Comparison of ENCODE assay signal across 9 cellular contexts in the genomic region with DNA sequence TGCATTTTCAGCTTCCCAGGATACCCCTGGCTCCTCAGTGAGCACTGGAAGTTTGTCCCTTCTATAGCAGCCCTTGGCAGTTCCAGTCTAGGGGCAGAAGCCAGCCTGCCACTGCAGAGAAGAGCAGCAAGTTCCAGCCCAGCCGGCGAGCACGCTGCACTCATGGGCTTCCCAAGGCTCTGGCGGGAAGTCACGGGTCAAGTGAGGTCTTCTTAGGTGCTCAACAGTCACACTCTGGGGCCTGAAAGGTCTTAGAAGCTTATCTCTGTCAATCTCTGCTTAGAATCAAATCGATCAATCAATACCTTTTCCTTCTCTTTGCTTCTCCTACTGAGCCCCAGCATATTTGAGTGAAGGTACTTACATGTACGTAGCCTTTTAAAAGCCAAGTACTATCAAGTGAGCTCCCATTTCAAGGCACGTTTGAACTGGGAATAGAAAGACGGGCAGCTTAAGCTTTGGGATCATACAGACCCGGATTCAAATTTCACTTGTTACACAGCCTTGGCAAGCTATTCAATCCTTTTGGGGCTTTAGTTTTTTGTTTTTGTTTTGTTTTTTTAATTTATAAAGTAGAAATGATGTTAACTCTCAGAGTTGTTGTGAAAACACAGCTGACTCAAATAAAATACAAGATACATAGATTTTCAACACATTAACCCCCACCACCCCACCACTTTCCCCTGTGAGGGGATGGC.
A peak's percentile ranks its signal among the peaks of the same experiment; 100 is the strongest.
DNase-seq lines count a peak whose midpoint lies in the region; ATAC-seq, FAIRE-seq and TF ChIP-seq lines count a peak whose summit lies in the region.
"Had no signal": no experiment of that assay in that cellular context is flagged by ENCODE, and none has a peak within 500 bp of the region (broad histone marks: within the 10 kb centered on the region; RNA-seq: fewer than 3 reads in every experiment).

No MANE protein-coding gene starts in this region.

- CTCF ChIA-PET in HepG2 (lab: Yijun Ruan, JAX; ENCODE audit: low intra/inter-chr PET ratio, low total read pairs) = no interaction called here

- H3K27me3 ChIP-seq in HepG2 (ENCODE audit: control insufficient read depth in 1 of 2, insufficient read depth in 2 of 2, low read length in 2 of 2) (no peaks in the 10 kb centered on the region), thymus (ENCODE audit: control insufficient read depth, insufficient read depth) (no peaks in the 10 kb centered on the region)

- peak; percentile 42 for DNase-seq in activated T-cell treated with anti-CD3 and anti-CD28 coated beads, Interleukin-2, amount 50 U/mL, for 24 hours
- DNase-seq in activated T-cell treated with anti-CD3 and anti-CD28 coated beads, Interleukin-2, amount 50 U/mL, for 4 hours = no peak
- DNase-seq in astrocyte of the hippocampus (ENCODE audit: low read depth, low spot score) (peak; percentile 29), HepG2 (ENCODE audit: low spot score) (no peak), HK-2 (ENCODE audit: unreplicated experiment) (no peak), GM12891 (ENCODE audit: insufficient read length, low spot score) (no peak)
- DNase-seq: NCI-H510A treated with DMSO at 0.1 percent for 48 hours had no signal

- H3K9me3 Mint-ChIP-seq in activated T-cell treated with anti-CD3 and anti-CD28 coated beads, Interleukin-2, amount 50 U/mL, for 24 hours = no peaks in the 10 kb centered on the region
- no peaks in the 10 kb centered on the region for H3K9me3 Mint-ChIP-seq in activated T-cell treated with anti-CD3 and anti-CD28 coated beads, Interleukin-2, amount 50 U/mL, for 4 hours

- H3K4me3 ChIP-seq in HepG2 (replicated peaks in 1 of 3; ENCODE audit: insufficient read depth in 1 of 3, low read depth in 2 of 3, low read length in 3 of 3) (no peak overlapping the region), thymus (ENCODE audit: low read length) (no peak overlapping the region)

- peaks cover 17 to 74% of the 10 kb centered on the region in 2 experiments for H3K36me3 ChIP-seq in HepG2 (replicated peaks in 1 of 2; ENCODE audit: control insufficient read depth in 1 of 2, insufficient read depth in 2 of 2, low read length in 2 of 2)
- no peaks in the 10 kb centered on the region for H3K36me3 ChIP-seq in thymus (ENCODE audit: control insufficient read depth, insufficient read depth)

- H3K27me3 Mint-ChIP-seq in activated T-cell treated with anti-CD3 and anti-CD28 coated beads, Interleukin-2, amount 50 U/mL, for 24 hours = no peaks in the 10 kb centered on the region
- no peaks in the 10 kb centered on the region for H3K27me3 Mint-ChIP-seq in activated T-cell treated with anti-CD3 and anti-CD28 coated beads, Interleukin-2, amount 50 U/mL, for 4 hours (ENCODE audit: low read depth)

- H3K4me3 Mint-ChIP-seq in activated T-cell treated with anti-CD3 and anti-CD28 coated beads, Interleukin-2, amount 50 U/mL, for 24 hours = no peak overlapping the region
- H3K4me3 Mint-ChIP-seq in activated T-cell treated with anti-CD3 and anti-CD28 coated beads, Interleukin-2, amount 50 U/mL, for 4 hours = no peak overlapping the region

- H3K9ac ChIP-seq in HepG2 (ENCODE audit: insufficient read depth, low read depth, low read length) = no peak overlapping the region

- H3K27ac ChIP-seq in HepG2 (ENCODE audit: extremely low read length, insufficient read depth, low read length) (peak overlapping the region; percentile 13), thymus (ENCODE audit: low read depth) (peak overlapping the region; percentile 9)

- no peak overlapping the region for H2AFZ ChIP-seq in HepG2 (ENCODE audit: low read length)

- intact Hi-C loops in HepG2 (cut with micrococcal nuclease; ENCODE audit: unreplicated experiment) = no loop called here

- no peak for ATAC-seq in activated T-cell treated with anti-CD3 and anti-CD28 coated beads, Interleukin-2, amount 50 U/mL, for 4 hours
- ATAC-seq in HepG2 (no peak), HG02852 (IDR thresholded peaks at IDR 0.05; ENCODE audit: unreplicated experiment) (no peak)

- POLR2A ChIA-PET in HepG2 (lab: Yijun Ruan, JAX) = interaction anchor here (2.0 to 2.2 kb wide), 2 partner anchors 8 to 18 kb away, joined by 8 to 10 read pairs; no protein-coding TSS in a partner anchor

- peaks cover 70% of the 10 kb centered on the region for H3K79me2 ChIP-seq in HepG2 (ENCODE audit: insufficient read depth, low read length)

- H3K4me1 ChIP-seq in HepG2 (ENCODE audit: insufficient read depth, low read length) = peaks cover 76% of the 10 kb centered on the region
- no peaks in the 10 kb centered on the region for H3K4me1 ChIP-seq in thymus (ENCODE audit: control insufficient read depth, insufficient read depth, low read length)

- no TSS peak for BruUV-seq in HepG2 (replicated peaks; lab: Mats Ljungman, UMichigan)

- peak overlapping the region; percentile 90 for H3K27ac Mint-ChIP-seq in activated T-cell treated with anti-CD3 and anti-CD28 coated beads, Interleukin-2, amount 50 U/mL, for 24 hours

- H3K36me3 Mint-ChIP-seq in activated T-cell treated with anti-CD3 and anti-CD28 coated beads, Interleukin-2, amount 50 U/mL, for 24 hours (ENCODE audit: low read depth) = peaks cover 100% of the 10 kb centered on the region
- H3K36me3 Mint-ChIP-seq in activated T-cell treated with anti-CD3 and anti-CD28 coated beads, Interleukin-2, amount 50 U/mL, for 4 hours (ENCODE audit: insufficient read depth) = peaks cover 67% of the 10 kb centered on the region

- H3K4me1 Mint-ChIP-seq in activated T-cell treated with anti-CD3 and anti-CD28 coated beads, Interleukin-2, amount 50 U/mL, for 24 hours (ENCODE audit: low read depth) = peaks cover 79% of the 10 kb centered on the region
- peaks cover 45% of the 10 kb centered on the region for H3K4me1 Mint-ChIP-seq in activated T-cell treated with anti-CD3 and anti-CD28 coated beads, Interleukin-2, amount 50 U/mL, for 4 hours (ENCODE audit: low read depth)

- peaks cover 6% of the 10 kb centered on the region; the same call in 1 of the 2 replicates for H4K20me1 ChIP-seq in HepG2 (ENCODE audit: insufficient read depth, low read length)

- H3K9me3 ChIP-seq in HepG2 (ENCODE audit: low read length) (no peaks in the 10 kb centered on the region), thymus (ENCODE audit: control insufficient read depth) (no peaks in the 10 kb centered on the region)

- TF ChIP-seq CTCF in HepG2 (CRISPR knock-in tag; IDR thresholded peaks at IDR 0.05) = no peak

- TF ChIP-seq POLR2A in HepG2 (IDR thresholded peaks at IDR 0.05; ENCODE audit: insufficient read depth in 1 of 2, low read depth in 2 of 2, low read length in 2 of 2) (no peak), GM12891 (IDR thresholded peaks at IDR 0.05; ENCODE audit: low read depth, low read length) (no peak)

- in situ Hi-C loops in HepG2 (cut with HindIII; ENCODE audit: extremely low pct_ligation_motif_present, low pct_unique_long_range_greater_than_20kb) = no loop called here

- WGBS in HepG2 (ENCODE audit: low lambda C conversion rate) = 83% methylated on average over 6 of the region's 10 CpGs
- 93% methylated on average over 10 of the region's 10 CpGs for WGBS in thymus

- FAIRE-seq in HepG2 (lab: Jason Lieb, UNC) (no peak), GM12891 (lab: Jason Lieb, UNC) (no peak)

- no peak for TF ChIP-seq RAD21 in HepG2 (CRISPR knock-in tag; IDR thresholded peaks at IDR 0.05)

- H3K4me2 ChIP-seq in HepG2 (ENCODE audit: low read depth, low read length) = no peak overlapping the region

- TF ChIP-seq EP300 in HepG2 (IDR thresholded peaks at IDR 0.05; ENCODE audit: low read depth in 2 of 2, low read length in 2 of 2) (no peak), HepG2 (CRISPR knock-in tag; IDR thresholded peaks at IDR 0.05; ENCODE audit: borderline replicate concordance) (no peak)

TF ChIP-seq in HepG2, 621 proteins besides CTCF, POLR2A, EP300 and RAD21 (continues in another document):
- TF ChIP-seq, protein P1, sequence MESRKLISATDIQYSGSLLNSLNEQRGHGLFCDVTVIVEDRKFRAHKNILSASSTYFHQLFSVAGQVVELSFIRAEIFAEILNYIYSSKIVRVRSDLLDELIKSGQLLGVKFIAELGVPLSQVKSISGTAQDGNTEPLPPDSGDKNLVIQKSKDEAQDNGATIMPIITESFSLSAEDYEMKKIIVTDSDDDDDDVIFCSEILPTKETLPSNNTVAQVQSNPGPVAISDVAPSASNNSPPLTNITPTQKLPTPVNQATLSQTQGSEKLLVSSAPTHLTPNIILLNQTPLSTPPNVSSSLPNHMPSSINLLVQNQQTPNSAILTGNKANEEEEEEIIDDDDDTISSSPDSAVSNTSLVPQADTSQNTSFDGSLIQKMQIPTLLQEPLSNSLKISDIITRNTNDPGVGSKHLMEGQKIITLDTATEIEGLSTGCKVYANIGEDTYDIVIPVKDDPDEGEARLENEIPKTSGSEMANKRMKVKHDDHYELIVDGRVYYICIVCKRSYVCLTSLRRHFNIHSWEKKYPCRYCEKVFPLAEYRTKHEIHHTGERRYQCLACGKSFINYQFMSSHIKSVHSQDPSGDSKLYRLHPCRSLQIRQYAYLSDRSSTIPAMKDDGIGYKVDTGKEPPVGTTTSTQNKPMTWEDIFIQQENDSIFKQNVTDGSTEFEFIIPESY (CRISPR knock-in tag; IDR thresholded peaks at IDR 0.05) = peak; percentile 84
- TF ChIP-seq ZBTB42 (CRISPR knock-in tag; IDR thresholded peaks at IDR 0.05) (no peak), RXRA (CRISPR knock-in tag; IDR thresholded peaks at IDR 0.05) (0 out of 2 replicates have a peak, but pooled peaks have one; percentile 28)

TF ChIP-seq in GM12891, 5 proteins besides CTCF, POLR2A, EP300 and RAD21:
- TF ChIP-seq POLR2AphosphoS5 (IDR thresholded peaks at IDR 0.05; ENCODE audit: low read depth, low read length) (no peak), SPI1 (IDR thresholded peaks at IDR 0.05; ENCODE audit: low read depth, low read length) (no peak), TAF1 (IDR thresholded peaks at IDR 0.05; ENCODE audit: low read depth, low read length) (no peak), POU2F2 (IDR thresholded peaks at IDR 0.05; ENCODE audit: low read depth, low read length) (no peak)

Comparison
In these comparisons a context has a peak if more than half of its experiments do, and no peak if none do; other contexts are left out.
1. DNase-seq: peak in activated T-cell treated with anti-CD3 and anti-CD28 coated beads, Interleukin-2, amount 50 U/mL, for 24 hours (single experiment) and astrocyte of the hippocampus (single experiment); none in activated T-cell treated with anti-CD3 and anti-CD28 coated beads, Interleukin-2, amount 50 U/mL, for 4 hours (single experiment), HepG2 (single experiment), HK-2 (single experiment) and GM12891 (single experiment).